1 cellular context compared by ENCODE assay signal in genomic region chr9:131562032-131562959, GRCh38.
A peak's percentile ranks its signal among the peaks of the same experiment; 100 is the strongest.
TF ChIP-seq lines count a peak whose summit lies in the region.

No MANE protein-coding gene starts in this region.

TF ChIP-seq in H1, 55 proteins besides CTCF, POLR2A, EP300 and RAD21:
- TF ChIP-seq CREB1 (IDR thresholded peaks at IDR 0.05) (no peak), TAF1 (IDR thresholded peaks at IDR 0.05; ENCODE audit: low read depth, low read length) (no peak), JUN (IDR thresholded peaks at IDR 0.05; ENCODE audit: low read depth, low read length) (peak; percentile 90), SP2 (IDR thresholded peaks at IDR 0.05; ENCODE audit: low read length) (no peak), KDM5A (IDR thresholded peaks at IDR 0.05; ENCODE audit: low read length) (no peak), SRF (IDR thresholded peaks at IDR 0.05; ENCODE audit: low read depth, low read length) (no peak), GABPA (IDR thresholded peaks at IDR 0.05; ENCODE audit: borderline replicate concordance, insufficient read depth, low read length) (no peak), ATF2 (IDR thresholded peaks at IDR 0.05; ENCODE audit: low read length) (peak; percentile 83), MAFK (IDR thresholded peaks at IDR 0.05; ENCODE audit: low read depth, low read length) (no peak), SAP30 (IDR thresholded peaks at IDR 0.05; ENCODE audit: insufficient read depth, insufficient replicate concordance, low read length) (no peak), E2F6 (IDR thresholded peaks at IDR 0.05) (no peak), CBX8 (IDR thresholded peaks at IDR 0.05; ENCODE audit: borderline replicate concordance, low read depth, low read length) (no peak), ATF3 (IDR thresholded peaks at IDR 0.05; ENCODE audit: insufficient read depth, low read depth, low read length) (0 out of 2 replicates have a peak, but pooled peaks have one; percentile 30), POLR2AphosphoS5 (IDR thresholded peaks at IDR 0.05; ENCODE audit: low read depth, low read length) (no peak), USF2 (IDR thresholded peaks at IDR 0.05; ENCODE audit: low read length) (no peak), SIRT6 (IDR thresholded peaks at IDR 0.05; ENCODE audit: low read length) (no peak), YY1 (IDR thresholded peaks at IDR 0.05; ENCODE audit: low read depth, low read length) (no peak), RBBP5 (IDR thresholded peaks at IDR 0.05; ENCODE audit: borderline replicate concordance, low read depth, low read length) (no peak), KDM1A (IDR thresholded peaks at IDR 0.05; ENCODE audit: borderline replicate concordance, low read length) (no peak), JUND (IDR thresholded peaks at IDR 0.05; ENCODE audit: low read length) (peak; percentile 95), TBP (IDR thresholded peaks at IDR 0.05; ENCODE audit: low read depth, low read length) (no peak), SUZ12 (IDR thresholded peaks at IDR 0.05; ENCODE audit: low read length) (no peak), CEBPB (IDR thresholded peaks at IDR 0.05; ENCODE audit: low read depth, low read length) (peak; percentile 89), RNF2 (IDR thresholded peaks at IDR 0.05; ENCODE audit: borderline replicate concordance, low read depth, low read length, missing control alignments, poor library complexity, severe bottlenecking) (no peak), RXRA (IDR thresholded peaks at IDR 0.05; ENCODE audit: insufficient read depth, low read depth, low read length) (no peak), BCL11A (IDR thresholded peaks at IDR 0.05; ENCODE audit: low read depth in 2 of 2, low read length in 2 of 2) (no peak), CHD2 (IDR thresholded peaks at IDR 0.05; ENCODE audit: low read length) (no peak), SP4 (IDR thresholded peaks at IDR 0.05; ENCODE audit: low read length) (no peak), FOSL1 (IDR thresholded peaks at IDR 0.05; ENCODE audit: insufficient read depth, low read depth, low read length) (no peak), CHD7 (IDR thresholded peaks at IDR 0.05; ENCODE audit: insufficient replicate concordance, low read length) (no peak), MAX (IDR thresholded peaks at IDR 0.05) (no peak), EGR1 (IDR thresholded peaks at IDR 0.05; ENCODE audit: borderline replicate concordance, low read depth, low read length) (no peak), TEAD4 (IDR thresholded peaks at IDR 0.05; ENCODE audit: low read depth, low read length) (0 out of 2 replicates have a peak, but pooled peaks have one; percentile 31), TCF12 (IDR thresholded peaks at IDR 0.05; ENCODE audit: low read depth, low read length) (no peak)
